16 cellular contexts compared by ENCODE assay signal in genomic region chr11:98725471-98725870, GRCh38.
DNase-seq lines count a peak whose midpoint lies in the region; ATAC-seq and TF ChIP-seq lines count a peak whose summit lies in the region.
"Had no signal": no experiment of that assay in that cellular context is flagged by ENCODE, and none has a peak within 500 bp of the region (broad histone marks: within the 10 kb centered on the region; RNA-seq: fewer than 3 reads in every experiment).

No MANE protein-coding gene starts in this region.

- H3K27ac ChIP-seq in SK-N-SH (ENCODE audit: low read depth in 2 of 2, low read length in 1 of 2): no peak overlapping the region
- H3K27ac ChIP-seq: 22Rv1; A549; BLaER1 treated with 17β-estradiol and CSF1 and Interleukin-3, amounts not matched to agents 10 nM and 100 nM; C4-2B had no signal

- CTCF ChIA-PET in SK-N-SH (lab: Yijun Ruan, JAX): no interaction called here

- H3K4me1 ChIP-seq in SK-N-SH (ENCODE audit: control insufficient read depth in 1 of 2, insufficient read depth in 2 of 2, low read depth in 1 of 2, low read length in 1 of 2): no peaks in the 10 kb centered on the region
- H3K4me1 ChIP-seq: A549; BLaER1 treated with 17β-estradiol and CSF1 and Interleukin-3, amounts not matched to agents 10 nM and 100 nM had no signal

- H3K9ac ChIP-seq in SK-N-SH: no peak overlapping the region
- H3K9ac ChIP-seq: BLaER1 treated with 17β-estradiol and CSF1 and Interleukin-3, amounts not matched to agents 10 nM and 100 nM had no signal

- no peaks in the 10 kb centered on the region for H3K9me2 ChIP-seq in SK-N-SH

- H3K79me2 ChIP-seq in SK-N-SH (ENCODE audit: insufficient read depth): no peaks in the 10 kb centered on the region

- H3F3A ChIP-seq in SK-N-SH (replicated peaks; ENCODE audit: insufficient read depth): no peaks in the 10 kb centered on the region

- H4K20me1 ChIP-seq in SK-N-SH (ENCODE audit: insufficient read depth): no peaks in the 10 kb centered on the region
- H4K20me1 ChIP-seq: BLaER1 treated with 17β-estradiol and CSF1 and Interleukin-3, amounts not matched to agents 10 nM and 100 nM had no signal

- TF ChIP-seq CTCF in SK-N-SH (IDR thresholded peaks at IDR 0.05): no peak

- H3K36me3 ChIP-seq in SK-N-SH (replicated peaks in 1 of 2; ENCODE audit: control insufficient read depth in 1 of 2, insufficient read depth in 2 of 2, low read length in 1 of 2): no peaks in the 10 kb centered on the region
- H3K36me3 ChIP-seq: BLaER1 treated with 17β-estradiol and CSF1 and Interleukin-3, amounts not matched to agents 10 nM and 100 nM had no signal

- DNase-seq in SK-N-SH (no peak), dedifferentiated amniotic fluid mesenchymal stem cell (ENCODE audit: extremely low spot score) (peak; percentile 12), epidermal melanocyte (ENCODE audit: insufficient read length, low spot score) (peak; percentile 45), NCI-H226 (no peak)
- DNase-seq: Caco-2; Calu3; CD4-positive, alpha-beta T cell; CD8-positive, alpha-beta T cell; DMS79 treated with DMSO at 0.1 percent for 48 hours; GF-D8 had no signal

- H2AFZ ChIP-seq in SK-N-SH (ENCODE audit: low read depth): no peak overlapping the region

- POLR2A ChIA-PET in SK-N-SH (lab: Yijun Ruan, JAX): no interaction called here

- ATAC-seq in SK-N-SH treated with all-trans-retinoic acid at 6 μM for 48 hours: no peak; the same call in 2 of the 3 replicates
- no peak for ATAC-seq in HG02938 (IDR thresholded peaks at IDR 0.05; ENCODE audit: unreplicated experiment)
- ATAC-seq: A549; CD8-positive, alpha-beta T cell had no signal

- 14% methylated on average over 5 of the region's 5 CpGs for WGBS in SK-N-SH (ENCODE audit: low lambda C conversion rate)

- 0 out of 2 replicates have a peak, but pooled peaks cover 5% of the 10 kb centered on the region for H3K9me3 ChIP-seq in SK-N-SH
- H3K9me3 ChIP-seq: A549; BLaER1 treated with 17β-estradiol and CSF1 and Interleukin-3, amounts not matched to agents 10 nM and 100 nM had no signal

- no peaks in the 10 kb centered on the region for H3K27me3 ChIP-seq in SK-N-SH (ENCODE audit: insufficient read depth)
- H3K27me3 ChIP-seq: BLaER1 treated with 17β-estradiol and CSF1 and Interleukin-3, amounts not matched to agents 10 nM and 100 nM had no signal

- no peak for TF ChIP-seq EP300 in SK-N-SH (IDR thresholded peaks at IDR 0.05; ENCODE audit: borderline replicate concordance in 1 of 2, low read depth in 1 of 2, low read length in 1 of 2)

- no peak for TF ChIP-seq RAD21 in SK-N-SH (IDR thresholded peaks at IDR 0.05; ENCODE audit: low read length)

- H3K4me3 ChIP-seq in SK-N-SH (ENCODE audit: low read depth in 2 of 2, low read length in 1 of 2): no peak overlapping the region
- H3K4me3 ChIP-seq: A549; BLaER1 treated with 17β-estradiol and CSF1 and Interleukin-3, amounts not matched to agents 10 nM and 100 nM had no signal

- H3K4me2 ChIP-seq in SK-N-SH: no peak overlapping the region
- H3K4me2 ChIP-seq: A549; BLaER1 treated with 17β-estradiol and CSF1 and Interleukin-3, amounts not matched to agents 10 nM and 100 nM had no signal

TF ChIP-seq in SK-N-SH treated with all-trans-retinoic acid at 6 μM for 48 hours, 23 proteins besides CTCF, POLR2A, EP300 and RAD21:
- TF ChIP-seq TOX (CRISPR knock-in tag; IDR thresholded peaks at IDR 0.05; ENCODE audit: borderline replicate concordance): peak; percentile 8; the same call in 1 of the 2 replicates
- TF ChIP-seq ZC3H10 (CRISPR knock-in tag; IDR thresholded peaks at IDR 0.05): no peak

TF ChIP-seq in SK-N-SH, 30 proteins besides CTCF, POLR2A, EP300 and RAD21:
- TF ChIP-seq USF2 (IDR thresholded peaks at IDR 0.05; ENCODE audit: borderline replicate concordance, low read depth, low read length) (no peak), TCF12 (IDR thresholded peaks at IDR 0.05) (no peak), TEAD4 (IDR thresholded peaks at IDR 0.05; ENCODE audit: borderline replicate concordance, insufficient read depth) (no peak), MXI1 (IDR thresholded peaks at IDR 0.05; ENCODE audit: low read depth, low read length) (no peak), NFIC (IDR thresholded peaks at IDR 0.05; ENCODE audit: borderline replicate concordance) (no peak), JUND (IDR thresholded peaks at IDR 0.05) (no peak), GABPA (IDR thresholded peaks at IDR 0.05; ENCODE audit: low read depth) (no peak), FOXJ3 (CRISPR knock-in tag; IDR thresholded peaks at IDR 0.05) (no peak), ELF1 (IDR thresholded peaks at IDR 0.05) (no peak), SMC3 (IDR thresholded peaks at IDR 0.05; ENCODE audit: low read depth, low read length) (no peak), SIN3A (IDR thresholded peaks at IDR 0.05; ENCODE audit: borderline replicate concordance, low read depth, low read length) (no peak), ZBTB33 (IDR thresholded peaks at IDR 0.05; ENCODE audit: borderline replicate concordance, low read depth) (no peak), YY1 (IDR thresholded peaks at IDR 0.05; ENCODE audit: low read depth) (no peak), PBX3 (IDR thresholded peaks at IDR 0.05) (no peak), POLR2AphosphoS5 (IDR thresholded peaks at IDR 0.05; ENCODE audit: low read depth, low read length) (no peak), RCOR1 (IDR thresholded peaks at IDR 0.05; ENCODE audit: low read length) (no peak), IRF3 (IDR thresholded peaks at IDR 0.05; ENCODE audit: low read depth, low read length) (no peak)
TF ChIP-seq in SK-N-SH: peak in this region for 0.

Comparison
In these comparisons a context has a peak if more than half of its experiments do, and no peak if none do; other contexts are left out.
1. DNase-seq: peak in dedifferentiated amniotic fluid mesenchymal stem cell (single experiment) and epidermal melanocyte (single experiment); none in SK-N-SH (single experiment) and NCI-H226 (single experiment).